Comparison of ENCODE assay signal across 29 cellular contexts in the genomic region with DNA sequence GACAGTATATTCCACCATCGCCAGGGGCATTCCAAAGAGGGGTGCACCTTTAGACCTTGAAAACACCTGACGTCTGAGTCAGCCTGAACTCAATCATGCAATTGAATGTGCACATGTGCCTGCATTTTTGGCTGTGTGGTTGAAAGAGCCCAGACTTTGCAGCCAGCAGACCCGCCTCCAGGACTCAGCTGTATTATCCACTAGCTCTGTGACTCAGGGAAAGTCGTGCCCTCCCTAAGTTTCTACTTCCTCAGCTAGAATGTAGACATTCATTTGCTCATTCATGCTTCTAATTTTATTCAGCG.
A peak's percentile ranks its signal among the peaks of the same experiment; 100 is the strongest.
DNase-seq lines count a peak whose midpoint lies in the region; ATAC-seq and TF ChIP-seq lines count a peak whose summit lies in the region.
"Had no signal": no experiment of that assay in that cellular context is flagged by ENCODE, and none has a peak within 500 bp of the region (broad histone marks: within the 10 kb centered on the region; RNA-seq: fewer than 3 reads in every experiment).

No MANE protein-coding gene starts in this region.

- no peaks in the 10 kb centered on the region for H3K79me2 ChIP-seq in smooth muscle cell (ENCODE audit: low read depth)

- peaks cover 16% of the 10 kb centered on the region for H3F3A ChIP-seq in smooth muscle cell (ENCODE audit: low read depth)

- no peak overlapping the region for H3K27ac ChIP-seq in breast epithelium
- H3K27ac ChIP-seq in smooth muscle cell (ENCODE audit: low read depth): peak overlapping the region; percentile 74
- H3K27ac ChIP-seq: 22Rv1, HL-60, KMS-11 had no signal

- peak overlapping the region; percentile 22 for H3K9ac ChIP-seq in smooth muscle cell (ENCODE audit: low read depth)
- H3K9ac ChIP-seq: KMS-11 had no signal

- 53% methylated on average over 5 of the region's 5 CpGs for WGBS in smooth muscle cell (ENCODE audit: low lambda C conversion rate)

- no peak overlapping the region for H3K4me3 Mint-ChIP-seq in MCF 10A (ENCODE audit: unreplicated experiment)
- H3K4me3 Mint-ChIP-seq: activated B cell treated with CpG ODN at 0.5 μM for 24 hours; activated CD4-positive, alpha-beta T cell treated with anti-CD3 and anti-CD28 coated beads, Interleukin-2, amount 10 ng/mL, durations not matched to agents 7 days and 5 days; activated naive CD8-positive, alpha-beta T cell; memory B cell; T-cell had no signal

- no peak for TF ChIP-seq CTCF in MCF 10A (IDR thresholded peaks at IDR 0.05; ENCODE audit: unreplicated experiment)
- no peak for TF ChIP-seq CTCF in breast epithelium (IDR thresholded peaks at IDR 0.05)
- TF ChIP-seq CTCF in epithelial cell of proximal tubule (conservative IDR thresholded peaks at IDR 0.05; ENCODE audit: low read depth, low read length): no peak
- no peak for TF ChIP-seq CTCF in smooth muscle cell (IDR thresholded peaks at IDR 0.05; ENCODE audit: borderline replicate concordance, insufficient read depth, poor library complexity, severe bottlenecking)

- H2AFZ ChIP-seq in smooth muscle cell (ENCODE audit: low read depth): no peak overlapping the region

- ATAC-seq in GM18909 (IDR thresholded peaks at IDR 0.05; ENCODE audit: poor library complexity, unreplicated experiment): no peak
- ATAC-seq: left colon, Panc1, T-cell had no signal

- H3K36me3 ChIP-seq in breast epithelium (no peaks in the 10 kb centered on the region), smooth muscle cell (ENCODE audit: low read depth) (no peaks in the 10 kb centered on the region)

- H3K4me3 ChIP-seq in breast epithelium: no peak overlapping the region
- no peak overlapping the region for H3K4me3 ChIP-seq in epithelial cell of proximal tubule (ENCODE audit: low read depth, low read length)
- no peak overlapping the region for H3K4me3 ChIP-seq in smooth muscle cell

- no peaks in the 10 kb centered on the region for H3K9me3 ChIP-seq in breast epithelium
- no peaks in the 10 kb centered on the region for H3K9me3 ChIP-seq in smooth muscle cell (replicated peaks; ENCODE audit: low read depth)

- intact Hi-C loops in MCF 10A (cut with micrococcal nuclease): no loop called here
- intact Hi-C loops in breast epithelium (cut with DNase I; ENCODE audit: low total_unique reads): no loop called here

- POLR2A ChIA-PET in MCF 10A (lab: Yijun Ruan, JAX): interaction anchor here (1.7 kb wide), 1 partner anchor 19 kb away, joined by 3 read pairs; no protein-coding TSS in a partner anchor

- TF ChIP-seq POLR2A in breast epithelium (IDR thresholded peaks at IDR 0.05): no peak

- CTCF ChIA-PET in MCF 10A (lab: Yijun Ruan, JAX): interaction anchor here (0.6 to 0.8 kb wide), 2 partner anchors 51 to 86 kb away, joined by 3 to 4 read pairs; no protein-coding TSS in a partner anchor

- H4K20me1 ChIP-seq in smooth muscle cell (ENCODE audit: low read depth): no peaks in the 10 kb centered on the region

- H3K4me2 ChIP-seq in smooth muscle cell: peak overlapping the region; percentile 34
- H3K4me2 ChIP-seq: KMS-11 had no signal

- no peaks in the 10 kb centered on the region for H3K27me3 Mint-ChIP-seq in MCF 10A (ENCODE audit: insufficient read depth, unreplicated experiment)
- H3K27me3 Mint-ChIP-seq: activated B cell treated with CpG ODN at 0.5 μM for 24 hours; activated CD4-positive, alpha-beta T cell treated with anti-CD3 and anti-CD28 coated beads, Interleukin-2, amount 10 ng/mL, durations not matched to agents 7 days and 5 days; activated naive CD8-positive, alpha-beta T cell had no signal

- DNase-seq in MCF 10A (ENCODE audit: unreplicated experiment): peak; percentile 65
- no peak for DNase-seq in breast epithelium (ENCODE audit: low spot score in 2 of 2)
- DNase-seq in SW480 (ENCODE audit: low spot score): peak; percentile 20
- DNase-seq in epithelial cell of proximal tubule (ENCODE audit: low read depth): peak; percentile 65
- no peak for DNase-seq in smooth muscle cell (lab: John Stamatoyannopoulos, UW; ENCODE audit: unreplicated experiment)
- no peak for DNase-seq in DMS79 treated with DMSO at 0.1 percent for 48 hours (lab: John Stamatoyannopoulos, UW)
- DNase-seq in NCI-H446 treated with DMSO at 0.1 percent for 48 hours (lab: John Stamatoyannopoulos, UW): no peak
- DNase-seq: activated B cell treated with CpG ODN at 0.5 μM for 24 hours; activated CD4-positive, alpha-beta T cell treated with anti-CD3 and anti-CD28 coated beads, Interleukin-2, amount 10 ng/mL, durations not matched to agents 7 days and 5 days; activated effector memory CD4-positive, alpha-beta T cell treated with Interleukin-2 at 50 U/mL for 16 hours; activated T-cell treated with anti-CD3 and anti-CD28 coated beads, Interleukin-2, amount 50 U/mL, for 1 hour; C1 segment of cervical spinal cord; DMS79; effector CD8-positive, alpha-beta T cell; H7; head of caudate nucleus; left colon; NCI-H1417; NCI-H2029 treated with DMSO at 0.1 percent for 48 hours; NCI-H2227 treated with DMSO at 0.1 percent for 48 hours; stimulated activated naive CD4-positive, alpha-beta T cell; T-cell had no signal

- no peaks in the 10 kb centered on the region for H3K4me1 ChIP-seq in breast epithelium
- peaks cover 32% of the 10 kb centered on the region for H3K4me1 ChIP-seq in smooth muscle cell (ENCODE audit: low read depth)

- peaks cover 7% of the 10 kb centered on the region for H3K9me3 Mint-ChIP-seq in MCF 10A (ENCODE audit: unreplicated experiment)
- H3K9me3 Mint-ChIP-seq: activated CD4-positive, alpha-beta T cell treated with anti-CD3 and anti-CD28 coated beads, Interleukin-2, amount 10 ng/mL, durations not matched to agents 7 days and 5 days had no signal

- H3K27me3 ChIP-seq in breast epithelium: no peaks in the 10 kb centered on the region
- no peaks in the 10 kb centered on the region for H3K27me3 ChIP-seq in smooth muscle cell (ENCODE audit: low read depth)

- BruUV-seq in MCF 10A (replicated peaks; lab: Mats Ljungman, UMichigan): no TSS peak

- peak overlapping the region; percentile 43 for H3K27ac Mint-ChIP-seq in MCF 10A (ENCODE audit: low read depth, unreplicated experiment)
- H3K27ac Mint-ChIP-seq: activated B cell treated with CpG ODN at 0.5 μM for 24 hours; activated CD4-positive, alpha-beta T cell treated with anti-CD3 and anti-CD28 coated beads, Interleukin-2, amount 10 ng/mL, durations not matched to agents 7 days and 5 days; activated naive CD8-positive, alpha-beta T cell; memory B cell; T-cell had no signal

- no peaks in the 10 kb centered on the region for H3K36me3 Mint-ChIP-seq in MCF 10A (ENCODE audit: insufficient read depth, unreplicated experiment)
- H3K36me3 Mint-ChIP-seq: activated naive CD8-positive, alpha-beta T cell; memory B cell; T-cell had no signal

- H3K4me1 Mint-ChIP-seq in MCF 10A (ENCODE audit: insufficient read depth, unreplicated experiment): peaks cover 23% of the 10 kb centered on the region
- H3K4me1 Mint-ChIP-seq: activated B cell treated with CpG ODN at 0.5 μM for 24 hours; activated CD4-positive, alpha-beta T cell treated with anti-CD3 and anti-CD28 coated beads, Interleukin-2, amount 10 ng/mL, durations not matched to agents 7 days and 5 days; memory B cell; T-cell had no signal

Comparison
In these comparisons a context has a peak if more than half of its experiments do, and no peak if none do; other contexts are left out.
1. DNase-seq: peak in MCF 10A (single experiment), SW480 (single experiment) and epithelial cell of proximal tubule (single experiment); none in breast epithelium (0 of 2), smooth muscle cell (single experiment), DMS79 treated with DMSO at 0.1 percent for 48 hours (single experiment) and NCI-H446 treated with DMSO at 0.1 percent for 48 hours (single experiment).